In genomic region chr20:25902321-25902720, GRCh38 we compare ENCODE assay signal across 7 cellular contexts.
DNase-seq lines count a peak whose midpoint lies in the region; ATAC-seq and TF ChIP-seq lines count a peak whose summit lies in the region.
"Not testable (repeated sequence)": the region's sequence is repeated elsewhere in the genome, so short reads cannot be mapped to it uniquely, and the experiment has no call there.

No MANE protein-coding gene starts in this region.

- not testable (repeated sequence) for ATAC-seq in foreskin keratinocyte

- H3K27ac ChIP-seq in foreskin keratinocyte; osteoblast (ENCODE audit: low read depth, low read length): not testable (repeated sequence)

- DNase-seq in EL (peak; percentile 59), HS-5 (ENCODE audit: low read depth) (peak; percentile 24), RKO (ENCODE audit: low spot score) (peak; percentile 57), astrocyte of the cerebellum (ENCODE audit: low read depth) (peak; percentile 0), dermis blood vessel endothelial cell (peak; percentile 0), foreskin keratinocyte (peak; percentile 0 to 17), osteoblast (ENCODE audit: insufficient read length, low spot score, missing footprints) (peak; percentile 14)

- not testable (repeated sequence) for H3K4me2 ChIP-seq in osteoblast (ENCODE audit: insufficient read depth, low read length)

- not testable (repeated sequence) for H3K36me3 ChIP-seq in osteoblast (ENCODE audit: insufficient read depth, low read length)

- in situ Hi-C loops in astrocyte of the cerebellum (cut with HindIII; ENCODE audit: low sequenced_read_pairs): not testable (repeated sequence)

- TF ChIP-seq CTCF in astrocyte of the cerebellum (IDR thresholded peaks at IDR 0.05; ENCODE audit: low read depth, low read length, missing control alignments); foreskin keratinocyte (conservative IDR thresholded peaks at IDR 0.05); osteoblast (IDR thresholded peaks at IDR 0.05; ENCODE audit: extremely low read depth, low read depth, low read length): not testable (repeated sequence)

- not testable (repeated sequence) for H2AFZ ChIP-seq in osteoblast (ENCODE audit: low read length)

- H3K4me3 ChIP-seq in astrocyte of the cerebellum (ENCODE audit: low read depth, low read length); osteoblast (ENCODE audit: insufficient read depth, low read length): not testable (repeated sequence)

- peaks cover 11% of the 10 kb centered on the region for H3K4me1 ChIP-seq in foreskin keratinocyte
- H3K4me1 ChIP-seq in osteoblast (ENCODE audit: insufficient read depth, low read length): not testable (repeated sequence)

- H3K9me3 ChIP-seq in osteoblast (ENCODE audit: low read depth, low read length): not testable (repeated sequence)

- H4K20me1 ChIP-seq in osteoblast (ENCODE audit: insufficient read depth, low read length): not testable (repeated sequence)

- not testable (repeated sequence) for H3K79me2 ChIP-seq in osteoblast (ENCODE audit: insufficient read depth, low read length)

- not testable (repeated sequence) for H3K27me3 ChIP-seq in foreskin keratinocyte; osteoblast (ENCODE audit: insufficient read depth, low read length)

Comparison
In these comparisons a context has a peak if more than half of its experiments do, and no peak if none do; other contexts are left out.
1. DNase-seq: peak in every context shown above with its lines; median percentile 59 in EL; 57 in RKO; 24 in HS-5; 14 in osteoblast; 8 in foreskin keratinocyte; 0 in astrocyte of the cerebellum; 0 in dermis blood vessel endothelial cell.